Comparison of ENCODE assay signal across 11 cellular contexts in the genomic region with DNA sequence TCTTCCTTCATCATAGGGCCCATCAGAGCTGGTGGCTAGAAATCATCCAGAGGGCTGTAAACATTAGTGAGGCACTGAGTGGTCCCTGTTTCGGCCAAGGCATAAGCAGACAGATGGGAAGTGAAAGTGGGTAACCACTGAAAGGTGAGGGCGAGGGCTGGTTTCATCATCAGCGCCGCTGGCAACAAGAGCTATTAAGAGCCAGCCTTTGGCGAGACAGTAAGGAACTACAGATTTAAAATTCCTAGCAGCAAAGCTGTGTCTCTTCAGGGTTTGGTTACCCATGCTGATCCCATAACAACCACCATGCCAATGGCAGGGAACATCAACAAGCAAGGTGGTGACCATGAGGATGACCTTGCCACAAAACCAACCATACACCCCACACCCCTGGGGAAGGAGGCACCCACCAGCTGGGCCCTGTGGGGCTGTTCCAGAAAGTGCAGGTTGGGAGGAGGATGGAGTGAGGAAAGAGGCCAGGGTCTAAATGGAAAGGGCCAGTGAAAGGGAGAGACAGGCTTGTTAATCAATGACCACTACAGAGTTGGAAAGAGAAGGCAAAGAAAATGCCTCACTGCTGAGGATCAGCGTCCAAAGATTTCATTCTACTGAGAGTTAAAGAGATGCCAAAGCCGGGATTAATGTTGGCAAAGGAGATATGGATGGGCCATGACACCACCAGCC. TPM values are rescaled to one million over a fixed set of nuclear protein-coding genes. Genes with fewer than 3 reads are reported as not detected.
DNase-seq lines count a peak whose midpoint lies in the region; ATAC-seq lines count a peak whose summit lies in the region.
"Had no signal": no experiment of that assay in that cellular context is flagged by ENCODE, and none has a peak within 500 bp of the region (broad histone marks: within the 10 kb centered on the region; RNA-seq: fewer than 3 reads in every experiment).

No MANE protein-coding gene starts in this region.

- no peak overlapping the region for H3K4me3 ChIP-seq in CD4-positive, alpha-beta memory T cell (ENCODE audit: low read length in 2 of 2)
- H3K4me3 ChIP-seq: skin epidermis had no signal

- intact Hi-C loops in CD4-positive, alpha-beta memory T cell (cut with micrococcal nuclease) = no loop called here

- H3K4me1 Mint-ChIP-seq in CD4-positive, alpha-beta memory T cell = peaks cover 33 to 53% (median 45%) of the 10 kb centered on the region in 4 donors
- peaks cover 69% of the 10 kb centered on the region for H3K4me1 Mint-ChIP-seq in activated CD4-positive, alpha-beta memory T cell treated with anti-CD3 and anti-CD28 coated beads, Interleukin-2, amount 10 ng/mL, durations not matched to agents 7 days and 5 days

- H3K36me3 Mint-ChIP-seq in CD4-positive, alpha-beta memory T cell = no peaks in the 10 kb centered on the region
- peaks cover under 1% of the 10 kb centered on the region for H3K36me3 Mint-ChIP-seq in activated CD4-positive, alpha-beta memory T cell treated with anti-CD3 and anti-CD28 coated beads, Interleukin-2, amount 10 ng/mL, durations not matched to agents 7 days and 5 days (ENCODE audit: low read depth)

- no peaks in the 10 kb centered on the region for H3K27me3 ChIP-seq in CD4-positive, alpha-beta memory T cell (ENCODE audit: insufficient read depth, low read length)

- peak overlapping the region in 6 of 7 donors; percentile 4 to 82 (median 50) for H3K27ac Mint-ChIP-seq in CD4-positive, alpha-beta memory T cell
- no peak overlapping the region for H3K27ac Mint-ChIP-seq in activated CD4-positive, alpha-beta memory T cell treated with anti-CD3 and anti-CD28 coated beads, Interleukin-2, amount 10 ng/mL, durations not matched to agents 7 days and 5 days

- DNase-seq in CD4-positive, alpha-beta memory T cell = no peak
- DNase-seq in GM19238 (ENCODE audit: insufficient read length, low spot score) = peak; percentile 46
- peak; percentile 32 for DNase-seq in activated CD4-positive, alpha-beta memory T cell treated with anti-CD3 and anti-CD28 coated beads, Interleukin-2, amount 10 ng/mL, durations not matched to agents 7 days and 5 days
- no peak for DNase-seq in COR-L47 (lab: John Stamatoyannopoulos, UW)
- no peak for DNase-seq in NCI-H1105 (lab: John Stamatoyannopoulos, UW)
- DNase-seq in NCI-H1436 treated with DMSO at 0.1 percent for 48 hours (lab: John Stamatoyannopoulos, UW) = no peak
- DNase-seq in NCI-H2171 treated with DMSO at 0.1 percent for 48 hours (lab: John Stamatoyannopoulos, UW) = no peak
- DNase-seq: aorta, Right ventricle myocardium superior had no signal

- CTCF ChIA-PET in CD4-positive, alpha-beta memory T cell (lab: Charles Lee; ENCODE audit: partially characterized antibody) = interaction anchor here (1.4 to 14.0 kb wide), 6 partner anchors 8 to 90 kb away, joined by 4 to 243 read pairs (median 10); a partner anchor contains a TSS
- CTCF ChIA-PET in activated CD4-positive, alpha-beta memory T cell treated with anti-CD3 and anti-CD28 coated beads, Interleukin-2, amount 10 ng/mL, durations not matched to agents 7 days and 5 days (lab: Charles Lee) = interaction anchor here (1.5 to 3.0 kb wide), 2 partner anchors 10 to 37 kb away, joined by 4 to 16 read pairs; no protein-coding TSS in a partner anchor

- H3K27ac ChIP-seq in CD4-positive, alpha-beta memory T cell (ENCODE audit: low read depth, low read length) = no peak overlapping the region
- H3K27ac ChIP-seq: skin epidermis had no signal

- no peaks in the 10 kb centered on the region for H3K9me3 Mint-ChIP-seq in CD4-positive, alpha-beta memory T cell
- no peaks in the 10 kb centered on the region for H3K9me3 Mint-ChIP-seq in activated CD4-positive, alpha-beta memory T cell treated with anti-CD3 and anti-CD28 coated beads, Interleukin-2, amount 10 ng/mL, durations not matched to agents 7 days and 5 days

- H3K4me3 Mint-ChIP-seq in CD4-positive, alpha-beta memory T cell = peak overlapping the region in 6 of 8 donors; percentile 36 to 58 (median 46)
- H3K4me3 Mint-ChIP-seq in activated CD4-positive, alpha-beta memory T cell treated with anti-CD3 and anti-CD28 coated beads, Interleukin-2, amount 10 ng/mL, durations not matched to agents 7 days and 5 days = no peak overlapping the region

- peaks cover 50% of the 10 kb centered on the region for H3K4me1 ChIP-seq in CD4-positive, alpha-beta memory T cell (ENCODE audit: insufficient read depth, low read length)

- POLR2A ChIA-PET in CD4-positive, alpha-beta memory T cell (lab: Charles Lee; ENCODE audit: partially characterized antibody) = interaction anchor here (1.5 to 15.6 kb wide), 3 partner anchors 7 to 52 kb away, joined by 4 to 521 read pairs (median 41); a partner anchor contains a TSS
- POLR2A ChIA-PET in activated CD4-positive, alpha-beta memory T cell treated with anti-CD3 and anti-CD28 coated beads, Interleukin-2, amount 10 ng/mL, durations not matched to agents 7 days and 5 days (lab: Charles Lee) = interaction anchor here (0.9 to 15.7 kb wide), 5 partner anchors 8 to 36 kb away, joined by 3 to 492 read pairs (median 4); a partner anchor contains a TSS

- H3K36me3 ChIP-seq in CD4-positive, alpha-beta memory T cell (ENCODE audit: insufficient read depth, low read length) = no peaks in the 10 kb centered on the region

- H3K9me3 ChIP-seq in CD4-positive, alpha-beta memory T cell (ENCODE audit: control insufficient read depth in 1 of 2, low read length in 2 of 2) = no peaks in the 10 kb centered on the region

- ATAC-seq in HG03095 (IDR thresholded peaks at IDR 0.05; ENCODE audit: unreplicated experiment) = peak; percentile 64

- no peaks in the 10 kb centered on the region for H3K27me3 Mint-ChIP-seq in CD4-positive, alpha-beta memory T cell
- peaks cover 22% of the 10 kb centered on the region for H3K27me3 Mint-ChIP-seq in activated CD4-positive, alpha-beta memory T cell treated with anti-CD3 and anti-CD28 coated beads, Interleukin-2, amount 10 ng/mL, durations not matched to agents 7 days and 5 days

RNA-seq across cellular contexts. Expression of a gene that starts 9.0 kb away (rescaled TPM):
- 10 to 100 TPM; 93.5 to 94.0 TPM for total RNA-seq in CD4-positive, alpha-beta memory T cell
- 10 to 100 TPM; 25.5 to 36.7 TPM for polyA plus RNA-seq in CD4-positive, alpha-beta memory T cell
- total RNA-seq in activated CD4-positive, alpha-beta memory T cell treated with anti-CD3 and anti-CD28 coated beads, Interleukin-2, amount 10 ng/mL, durations not matched to agents 7 days and 5 days = 100 to 1,000 TPM; 152 to 158 TPM

RNA-seq across cellular contexts. Expression of a gene that starts 52.3 kb away (rescaled TPM):
- 10 to 100 TPM; 23.3 to 24.9 TPM for total RNA-seq in CD4-positive, alpha-beta memory T cell
- polyA plus RNA-seq in CD4-positive, alpha-beta memory T cell = 10 to 100 TPM; 40.2 to 71.1 TPM
- total RNA-seq in activated CD4-positive, alpha-beta memory T cell treated with anti-CD3 and anti-CD28 coated beads, Interleukin-2, amount 10 ng/mL, durations not matched to agents 7 days and 5 days = 10 to 100 TPM; 40.0 to 47.5 TPM

Comparison
In these comparisons a context has a peak if more than half of its experiments do, and no peak if none do; other contexts are left out.
1. DNase-seq: peak in GM19238 (single experiment) and activated CD4-positive, alpha-beta memory T cell treated with anti-CD3 and anti-CD28 coated beads, Interleukin-2, amount 10 ng/mL, durations not matched to agents 7 days and 5 days (single experiment); none in CD4-positive, alpha-beta memory T cell (0 of 5), COR-L47 (single experiment), NCI-H1105 (single experiment), NCI-H1436 treated with DMSO at 0.1 percent for 48 hours (single experiment) and NCI-H2171 treated with DMSO at 0.1 percent for 48 hours (single experiment).